ENCODE assay signal across 1 cellular context in genomic region chr1:211676106-211676583, GRCh38.
TF ChIP-seq lines count a peak whose summit lies in the region.

No MANE protein-coding gene starts in this region.

TF ChIP-seq in GM12878, 131 proteins besides CTCF, POLR2A, EP300 and RAD21:
- TF ChIP-seq, protein P1, sequence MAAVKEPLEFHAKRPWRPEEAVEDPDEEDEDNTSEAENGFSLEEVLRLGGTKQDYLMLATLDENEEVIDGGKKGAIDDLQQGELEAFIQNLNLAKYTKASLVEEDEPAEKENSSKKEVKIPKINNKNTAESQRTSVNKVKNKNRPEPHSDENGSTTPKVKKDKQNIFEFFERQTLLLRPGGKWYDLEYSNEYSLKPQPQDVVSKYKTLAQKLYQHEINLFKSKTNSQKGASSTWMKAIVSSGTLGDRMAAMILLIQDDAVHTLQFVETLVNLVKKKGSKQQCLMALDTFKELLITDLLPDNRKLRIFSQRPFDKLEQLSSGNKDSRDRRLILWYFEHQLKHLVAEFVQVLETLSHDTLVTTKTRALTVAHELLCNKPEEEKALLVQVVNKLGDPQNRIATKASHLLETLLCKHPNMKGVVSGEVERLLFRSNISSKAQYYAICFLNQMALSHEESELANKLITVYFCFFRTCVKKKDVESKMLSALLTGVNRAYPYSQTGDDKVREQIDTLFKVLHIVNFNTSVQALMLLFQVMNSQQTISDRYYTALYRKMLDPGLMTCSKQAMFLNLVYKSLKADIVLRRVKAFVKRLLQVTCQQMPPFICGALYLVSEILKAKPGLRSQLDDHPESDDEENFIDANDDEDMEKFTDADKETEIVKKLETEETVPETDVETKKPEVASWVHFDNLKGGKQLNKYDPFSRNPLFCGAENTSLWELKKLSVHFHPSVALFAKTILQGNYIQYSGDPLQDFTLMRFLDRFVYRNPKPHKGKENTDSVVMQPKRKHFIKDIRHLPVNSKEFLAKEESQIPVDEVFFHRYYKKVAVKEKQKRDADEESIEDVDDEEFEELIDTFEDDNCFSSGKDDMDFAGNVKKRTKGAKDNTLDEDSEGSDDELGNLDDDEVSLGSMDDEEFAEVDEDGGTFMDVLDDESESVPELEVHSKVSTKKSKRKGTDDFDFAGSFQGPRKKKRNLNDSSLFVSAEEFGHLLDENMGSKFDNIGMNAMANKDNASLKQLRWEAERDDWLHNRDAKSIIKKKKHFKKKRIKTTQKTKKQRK (IDR thresholded peaks at IDR 0.05; ENCODE audit: low read depth, low read length), result no peak
- no peak for TF ChIP-seq RCOR1 (conservative IDR thresholded peaks at IDR 0.05; ENCODE audit: low read depth, low read length)
- TF ChIP-seq, protein P2, sequence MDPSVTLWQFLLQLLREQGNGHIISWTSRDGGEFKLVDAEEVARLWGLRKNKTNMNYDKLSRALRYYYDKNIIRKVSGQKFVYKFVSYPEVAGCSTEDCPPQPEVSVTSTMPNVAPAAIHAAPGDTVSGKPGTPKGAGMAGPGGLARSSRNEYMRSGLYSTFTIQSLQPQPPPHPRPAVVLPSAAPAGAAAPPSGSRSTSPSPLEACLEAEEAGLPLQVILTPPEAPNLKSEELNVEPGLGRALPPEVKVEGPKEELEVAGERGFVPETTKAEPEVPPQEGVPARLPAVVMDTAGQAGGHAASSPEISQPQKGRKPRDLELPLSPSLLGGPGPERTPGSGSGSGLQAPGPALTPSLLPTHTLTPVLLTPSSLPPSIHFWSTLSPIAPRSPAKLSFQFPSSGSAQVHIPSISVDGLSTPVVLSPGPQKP (IDR thresholded peaks at IDR 0.05; ENCODE audit: low read depth, low read length), result no peak
- TF ChIP-seq SMAD1 (IDR thresholded peaks at IDR 0.05; ENCODE audit: low read depth, partially characterized antibody), result no peak
- no peak for TF ChIP-seq YBX1 (IDR thresholded peaks at IDR 0.05)
- no peak for TF ChIP-seq EED (IDR thresholded peaks at IDR 0.05; ENCODE audit: low read depth)
- TF ChIP-seq ZNF622 (IDR thresholded peaks at IDR 0.05), result no peak
- TF ChIP-seq, protein P3, sequence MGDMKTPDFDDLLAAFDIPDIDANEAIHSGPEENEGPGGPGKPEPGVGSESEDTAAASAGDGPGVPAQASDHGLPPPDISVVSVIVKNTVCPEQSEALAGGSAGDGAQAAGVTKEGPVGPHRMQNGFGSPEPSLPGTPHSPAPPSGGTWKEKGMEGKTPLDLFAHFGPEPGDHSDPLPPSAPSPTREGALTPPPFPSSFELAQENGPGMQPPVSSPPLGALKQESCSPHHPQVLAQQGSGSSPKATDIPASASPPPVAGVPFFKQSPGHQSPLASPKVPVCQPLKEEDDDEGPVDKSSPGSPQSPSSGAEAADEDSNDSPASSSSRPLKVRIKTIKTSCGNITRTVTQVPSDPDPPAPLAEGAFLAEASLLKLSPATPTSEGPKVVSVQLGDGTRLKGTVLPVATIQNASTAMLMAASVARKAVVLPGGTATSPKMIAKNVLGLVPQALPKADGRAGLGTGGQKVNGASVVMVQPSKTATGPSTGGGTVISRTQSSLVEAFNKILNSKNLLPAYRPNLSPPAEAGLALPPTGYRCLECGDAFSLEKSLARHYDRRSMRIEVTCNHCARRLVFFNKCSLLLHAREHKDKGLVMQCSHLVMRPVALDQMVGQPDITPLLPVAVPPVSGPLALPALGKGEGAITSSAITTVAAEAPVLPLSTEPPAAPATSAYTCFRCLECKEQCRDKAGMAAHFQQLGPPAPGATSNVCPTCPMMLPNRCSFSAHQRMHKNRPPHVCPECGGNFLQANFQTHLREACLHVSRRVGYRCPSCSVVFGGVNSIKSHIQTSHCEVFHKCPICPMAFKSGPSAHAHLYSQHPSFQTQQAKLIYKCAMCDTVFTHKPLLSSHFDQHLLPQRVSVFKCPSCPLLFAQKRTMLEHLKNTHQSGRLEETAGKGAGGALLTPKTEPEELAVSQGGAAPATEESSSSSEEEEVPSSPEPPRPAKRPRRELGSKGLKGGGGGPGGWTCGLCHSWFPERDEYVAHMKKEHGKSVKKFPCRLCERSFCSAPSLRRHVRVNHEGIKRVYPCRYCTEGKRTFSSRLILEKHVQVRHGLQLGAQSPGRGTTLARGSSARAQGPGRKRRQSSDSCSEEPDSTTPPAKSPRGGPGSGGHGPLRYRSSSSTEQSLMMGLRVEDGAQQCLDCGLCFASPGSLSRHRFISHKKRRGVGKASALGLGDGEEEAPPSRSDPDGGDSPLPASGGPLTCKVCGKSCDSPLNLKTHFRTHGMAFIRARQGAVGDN (IDR thresholded peaks at IDR 0.05), result no peak
- no peak for TF ChIP-seq E2F8 (IDR thresholded peaks at IDR 0.05; ENCODE audit: low read depth, partially characterized antibody)
- no peak for TF ChIP-seq BMI1 (IDR thresholded peaks at IDR 0.05; ENCODE audit: borderline replicate concordance)
- TF ChIP-seq NR2F1 (conservative IDR thresholded peaks at IDR 0.05), result no peak
- no peak for TF ChIP-seq MXI1 (IDR thresholded peaks at IDR 0.05; ENCODE audit: low read depth, low read length)
- no peak for TF ChIP-seq ZNF592 (IDR thresholded peaks at IDR 0.05)
- no peak for TF ChIP-seq SRF (IDR thresholded peaks at IDR 0.05; ENCODE audit: low read depth in 2 of 2, low read length in 2 of 2)
- TF ChIP-seq MTA2 (IDR thresholded peaks at IDR 0.05; ENCODE audit: low read depth), result no peak
- no peak for TF ChIP-seq ATF7 (IDR thresholded peaks at IDR 0.05; ENCODE audit: low read depth)
- TF ChIP-seq RB1 (IDR thresholded peaks at IDR 0.05; ENCODE audit: borderline replicate concordance), result no peak
- TF ChIP-seq, protein P4, sequence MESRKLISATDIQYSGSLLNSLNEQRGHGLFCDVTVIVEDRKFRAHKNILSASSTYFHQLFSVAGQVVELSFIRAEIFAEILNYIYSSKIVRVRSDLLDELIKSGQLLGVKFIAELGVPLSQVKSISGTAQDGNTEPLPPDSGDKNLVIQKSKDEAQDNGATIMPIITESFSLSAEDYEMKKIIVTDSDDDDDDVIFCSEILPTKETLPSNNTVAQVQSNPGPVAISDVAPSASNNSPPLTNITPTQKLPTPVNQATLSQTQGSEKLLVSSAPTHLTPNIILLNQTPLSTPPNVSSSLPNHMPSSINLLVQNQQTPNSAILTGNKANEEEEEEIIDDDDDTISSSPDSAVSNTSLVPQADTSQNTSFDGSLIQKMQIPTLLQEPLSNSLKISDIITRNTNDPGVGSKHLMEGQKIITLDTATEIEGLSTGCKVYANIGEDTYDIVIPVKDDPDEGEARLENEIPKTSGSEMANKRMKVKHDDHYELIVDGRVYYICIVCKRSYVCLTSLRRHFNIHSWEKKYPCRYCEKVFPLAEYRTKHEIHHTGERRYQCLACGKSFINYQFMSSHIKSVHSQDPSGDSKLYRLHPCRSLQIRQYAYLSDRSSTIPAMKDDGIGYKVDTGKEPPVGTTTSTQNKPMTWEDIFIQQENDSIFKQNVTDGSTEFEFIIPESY (IDR thresholded peaks at IDR 0.05), result no peak
- TF ChIP-seq MAX (IDR thresholded peaks at IDR 0.05; ENCODE audit: low read depth, low read length), result no peak
TF ChIP-seq in GM12878: peak in this region for 0.
